8 cellular contexts compared by ENCODE assay signal in the genomic region with DNA sequence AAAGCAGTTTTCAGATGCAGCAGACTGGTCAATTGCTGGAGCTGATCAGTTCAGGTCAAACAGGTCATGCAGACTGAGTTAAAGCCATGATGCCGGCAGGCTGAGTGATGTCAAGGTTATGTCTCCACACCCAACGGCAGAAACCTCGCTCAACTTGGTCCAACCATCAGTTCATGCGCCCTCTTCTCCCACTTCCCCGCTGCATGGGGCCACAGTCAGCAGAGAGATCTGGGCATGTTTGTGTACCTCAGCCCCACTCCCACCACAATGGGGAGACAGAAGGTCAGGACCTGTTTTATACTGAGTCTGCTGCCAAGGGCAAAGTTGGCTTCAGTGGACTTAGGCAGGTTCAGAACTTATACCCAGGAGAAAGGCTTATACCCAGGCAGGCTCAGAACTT.
"Had no signal": no experiment of that assay in that cellular context is flagged by ENCODE, and none has a peak within 500 bp of the region (broad histone marks: within the 10 kb centered on the region; RNA-seq: fewer than 3 reads in every experiment).

No MANE protein-coding gene starts in this region.

- DNase-seq: GM23248, GOT3, H9, HCEC 1CT, IMR-90 had no signal

- FAIRE-seq: H54, HTR-8/SVneo, K562 had no signal

- H2AFZ ChIP-seq: GM23248 had no signal

- H3K9ac ChIP-seq: GM23248 had no signal

- H3K27ac ChIP-seq: GM23248 had no signal

- H3K4me3 ChIP-seq: GM23248, K562 had no signal
